ENCODE assay signal across 9 cellular contexts in genomic region chr2:232927793-232928563, GRCh38. TPM values are rescaled to one million over a fixed set of nuclear protein-coding genes. Genes with fewer than 3 reads are reported as not detected.
DNase-seq lines count a peak whose midpoint lies in the region; ATAC-seq lines count a peak whose summit lies in the region.
"Had no signal": no experiment of that assay in that cellular context is flagged by ENCODE, and none has a peak within 500 bp of the region (broad histone marks: within the 10 kb centered on the region; RNA-seq: fewer than 3 reads in every experiment).

No MANE protein-coding gene starts in this region.

- H3K9me3 ChIP-seq in SJSA1 (replicated peaks) (no peaks in the 10 kb centered on the region), right cardiac atrium (ENCODE audit: control insufficient read depth, low read length) (no peaks in the 10 kb centered on the region), skeletal muscle satellite cell (replicated peaks; ENCODE audit: low read length) (no peaks in the 10 kb centered on the region)

- peak overlapping the region; percentile 59 for H3K4me2 ChIP-seq in skeletal muscle satellite cell (ENCODE audit: low read length)

- H3K27me3 ChIP-seq in SJSA1 (replicated peaks) (no peaks in the 10 kb centered on the region), right cardiac atrium (ENCODE audit: control insufficient read depth, insufficient read depth) (no peaks in the 10 kb centered on the region), skeletal muscle satellite cell (ENCODE audit: control insufficient read depth, insufficient read depth, low read length) (peaks cover 61% of the 10 kb centered on the region)

- H3K4me1 ChIP-seq in SJSA1 (replicated peaks) = peaks cover 14% of the 10 kb centered on the region
- H3K4me1 ChIP-seq in right cardiac atrium (ENCODE audit: control insufficient read depth, insufficient read depth, low read length) = peaks cover 3% of the 10 kb centered on the region
- H3K4me1 ChIP-seq in skeletal muscle satellite cell (ENCODE audit: control insufficient read depth, insufficient read depth, low read length) = peaks cover 4% of the 10 kb centered on the region

- no peak overlapping the region for H3K27ac ChIP-seq in SJSA1
- H3K27ac ChIP-seq in right cardiac atrium (ENCODE audit: low read length) = no peak overlapping the region
- H3K27ac ChIP-seq: 22Rv1 had no signal

- no peaks in the 10 kb centered on the region for H3K9me3 Mint-ChIP-seq in activated T-helper 17 cell treated with anti-CD3 and anti-CD28 coated beads, Interleukin-2, amount 50 U/mL, for 72 hours

- peak in 1 of 2 donors; percentile 23 for ATAC-seq in right cardiac atrium
- no peak for ATAC-seq in GM18502 (IDR thresholded peaks at IDR 0.05; ENCODE audit: poor library complexity, unreplicated experiment)
- ATAC-seq in activated T-helper 17 cell treated with anti-CD3 and anti-CD28 coated beads, Interleukin-2, amount 50 U/mL, for 72 hours (replicated peaks) = no peak
- ATAC-seq in HG02623 (IDR thresholded peaks at IDR 0.05; ENCODE audit: unreplicated experiment) = no peak

- H3K27me3 Mint-ChIP-seq in activated T-helper 17 cell treated with anti-CD3 and anti-CD28 coated beads, Interleukin-2, amount 50 U/mL, for 72 hours = peaks cover 45% of the 10 kb centered on the region

- H3K4me3 Mint-ChIP-seq in activated T-helper 17 cell treated with anti-CD3 and anti-CD28 coated beads, Interleukin-2, amount 50 U/mL, for 72 hours = no peak overlapping the region

- WGBS in right cardiac atrium = 2% methylated on average over 115 of the region's 115 CpGs

- peaks cover 14% of the 10 kb centered on the region for H3K36me3 Mint-ChIP-seq in activated T-helper 17 cell treated with anti-CD3 and anti-CD28 coated beads, Interleukin-2, amount 50 U/mL, for 72 hours (ENCODE audit: low read depth)

- intact Hi-C loops in right cardiac atrium (cut with DNase I) = no loop called here

- DNase-seq in DMS 273 (lab: John Stamatoyannopoulos, UW; ENCODE audit: unreplicated experiment) (peak; percentile 77), DMS 273 treated with DMSO at 0.1 percent for 48 hours (lab: John Stamatoyannopoulos, UW) (no peak), SJSA1 (ENCODE audit: low read depth in 1 of 2, low spot score in 2 of 2) (peak in 1 of 2 experiments; percentile 38), right cardiac atrium (no peak)

- H3K4me3 ChIP-seq in SJSA1 = peak overlapping the region; percentile 47
- H3K4me3 ChIP-seq in right cardiac atrium (ENCODE audit: low read length) = peak overlapping the region; percentile 73
- H3K4me3 ChIP-seq in skeletal muscle satellite cell (ENCODE audit: low read length) = no peak overlapping the region

- no peaks in the 10 kb centered on the region for H3K36me3 ChIP-seq in SJSA1
- H3K36me3 ChIP-seq in skeletal muscle satellite cell (ENCODE audit: insufficient read depth, low read length) = no peaks in the 10 kb centered on the region

- no peak overlapping the region for H3K9ac ChIP-seq in skeletal muscle satellite cell (ENCODE audit: low read depth, low read length)

- peaks cover 5% of the 10 kb centered on the region for H3K4me1 Mint-ChIP-seq in activated T-helper 17 cell treated with anti-CD3 and anti-CD28 coated beads, Interleukin-2, amount 50 U/mL, for 72 hours

- no peak overlapping the region for H3K27ac Mint-ChIP-seq in activated T-helper 17 cell treated with anti-CD3 and anti-CD28 coated beads, Interleukin-2, amount 50 U/mL, for 72 hours

RNA-seq across cellular contexts. Expression of gene SNORC, which starts 57.9 kb away (rescaled TPM):
- 0.22 and 0.32 TPM in 2 replicates for total RNA-seq in SJSA1 (2014; rRNA removed; shearing (Covaris generic))
- total RNA-seq in right cardiac atrium = 1 to 10 TPM in 3 of 4 donors, under 1 TPM in 1; 0.86 to 1.9 (median 1.3) TPM
- polyA plus RNA-seq in right cardiac atrium = 0.59 TPM
- 0.66 and 0.76 TPM in 2 replicates for total RNA-seq in skeletal muscle satellite cell (2012; rRNA removed)
- 1 to 10 TPM; 2.0 to 3.1 TPM for total RNA-seq in activated T-helper 17 cell treated with anti-CD3 and anti-CD28 coated beads, Interleukin-2, amount 50 U/mL, for 72 hours
